ENCODE assay signal across 28 cellular contexts in the genomic region with DNA sequence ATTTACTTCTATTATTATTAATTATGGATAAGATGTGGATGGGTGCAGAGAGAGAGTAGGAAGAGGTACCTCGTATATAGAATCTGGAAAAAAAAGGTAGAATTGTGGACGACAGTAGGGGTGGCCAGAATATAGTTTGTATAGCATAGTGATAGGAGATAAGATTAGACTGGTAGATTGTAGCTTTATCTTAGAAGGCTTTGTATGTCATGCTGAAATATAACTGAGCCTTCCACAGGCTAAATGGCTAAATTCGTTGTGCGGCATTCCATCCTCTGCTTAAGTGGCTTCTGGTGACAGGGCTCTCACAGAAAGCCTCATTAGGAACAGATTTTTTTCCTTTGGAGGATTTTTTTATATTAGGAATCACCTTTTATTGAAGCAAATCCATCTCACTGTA.
"Had no signal": no experiment of that assay in that cellular context is flagged by ENCODE, and none has a peak within 500 bp of the region (broad histone marks: within the 10 kb centered on the region; RNA-seq: fewer than 3 reads in every experiment).

No MANE protein-coding gene starts in this region.

- ATAC-seq: mucosa of descending colon; naive thymus-derived CD4-positive, alpha-beta T cell; natural killer cell treated with Interleukin-12 subunit alpha and Interleukin-12 subunit beta and Interleukin-15 and Interleukin-18, amount 100 ng/mL, for 72 hours; pancreas; right cardiac atrium; sciatic nerve; stimulated activated naive B cell treated with anti-CD40 and anti-IgM and Interleukin-4, amounts not matched to agents 10 μg/mL and 1 μg/mL and 100 μg/mL, for 72 hours; stimulated activated naive CD8-positive, alpha-beta T cell treated with anti-CD3 and anti-CD28 coated beads, Interleukin-15, Interleukin-2, amounts not matched to agents 100 U/mL and 50 U/mL, for 24 hours; upper lobe of right lung had no signal

- H3K27me3 ChIP-seq: pancreas, stomach, testis, thyroid gland, transverse colon, upper lobe of right lung had no signal

- H3K36me3 ChIP-seq: prostate gland had no signal

- H3K9me3 ChIP-seq: left ventricle myocardium inferior, mucosa of descending colon, pancreas, prostate gland, stomach, testis, thyroid gland, transverse colon, upper lobe of right lung had no signal

- DNase-seq: hypothalamus; immature natural killer cell; kidney; left ventricle myocardium inferior; midbrain; mucosa of descending colon; naive thymus-derived CD4-positive, alpha-beta T cell; nucleus accumbens; pancreas; posterior cingulate gyrus; retina; right cardiac atrium; stimulated activated CD4-positive, alpha-beta T cell treated with anti-CD3 and anti-CD28 coated beads, Interleukin-12 subunit alpha, Interleukin-12 subunit beta, amount 100 ng/mL, for 4 hours; stimulated activated CD4-positive, alpha-beta T cell treated with anti-CD3 and anti-CD28 coated beads, Interleukin-15, amount 100 ng/mL, for 24 hours; stimulated activated CD4-positive, alpha-beta T cell treated with anti-CD3 and anti-CD28 coated beads, Interleukin-2, amount 100 ng/mL, for 24 hours; stimulated activated CD4-positive, alpha-beta T cell treated with anti-CD3 and anti-CD28 coated beads, Interleukin-4, amount 100 ng/mL, for 1 hour; stimulated activated naive B cell treated with anti-CD40 and anti-IgM and Interleukin-4, amounts not matched to agents 10 μg/mL and 1 μg/mL and 100 μg/mL, for 72 hours; stimulated activated naive CD8-positive, alpha-beta T cell treated with anti-CD3 and anti-CD28 coated beads, Interleukin-15, Interleukin-2, amounts not matched to agents 100 U/mL and 50 U/mL, for 24 hours; stomach; testis; thyroid gland; transverse colon; upper lobe of right lung had no signal

- H3K27ac ChIP-seq: left ventricle myocardium inferior, pancreas, prostate gland, skin epidermis, stomach, testis, thyroid gland, transverse colon, upper lobe of right lung had no signal

- H3K4me1 ChIP-seq: prostate gland, testis, thyroid gland, upper lobe of right lung had no signal

- H3K4me3 ChIP-seq: left ventricle myocardium inferior, lung, mucosa of descending colon, pancreas, prostate gland, skin epidermis, stomach, testis, thyroid gland, transverse colon, upper lobe of right lung had no signal
